In the genomic region with DNA sequence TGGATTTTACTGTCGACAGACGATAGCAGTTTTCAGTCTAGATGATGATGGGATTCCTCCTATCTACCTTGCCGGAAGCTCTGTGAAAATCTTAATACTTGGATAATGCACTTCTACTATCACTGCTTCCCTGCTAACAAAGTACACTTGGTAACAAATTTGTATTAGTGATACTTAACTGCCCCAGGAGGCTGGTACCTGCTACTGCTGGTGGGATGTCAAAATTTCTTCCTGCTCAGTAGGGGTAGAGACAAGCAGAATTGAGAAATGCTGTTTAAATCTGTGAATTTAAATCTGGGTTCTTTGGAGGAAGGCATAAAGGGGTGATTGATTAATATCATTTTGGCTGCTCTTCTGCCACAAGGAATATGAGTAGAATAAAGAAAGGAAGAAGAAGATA, we compare ENCODE assay signal across 1 cellular context.
TF ChIP-seq lines count a peak whose summit lies in the region.

No MANE protein-coding gene starts in this region.

TF ChIP-seq in GM12878, 131 proteins besides CTCF, POLR2A, EP300 and RAD21 (continued from another document):
- TF ChIP-seq, protein P1, sequence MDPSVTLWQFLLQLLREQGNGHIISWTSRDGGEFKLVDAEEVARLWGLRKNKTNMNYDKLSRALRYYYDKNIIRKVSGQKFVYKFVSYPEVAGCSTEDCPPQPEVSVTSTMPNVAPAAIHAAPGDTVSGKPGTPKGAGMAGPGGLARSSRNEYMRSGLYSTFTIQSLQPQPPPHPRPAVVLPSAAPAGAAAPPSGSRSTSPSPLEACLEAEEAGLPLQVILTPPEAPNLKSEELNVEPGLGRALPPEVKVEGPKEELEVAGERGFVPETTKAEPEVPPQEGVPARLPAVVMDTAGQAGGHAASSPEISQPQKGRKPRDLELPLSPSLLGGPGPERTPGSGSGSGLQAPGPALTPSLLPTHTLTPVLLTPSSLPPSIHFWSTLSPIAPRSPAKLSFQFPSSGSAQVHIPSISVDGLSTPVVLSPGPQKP (IDR thresholded peaks at IDR 0.05; ENCODE audit: low read depth, low read length): no peak
- TF ChIP-seq BHLHE40 (IDR thresholded peaks at IDR 0.05; ENCODE audit: borderline replicate concordance in 1 of 2, low read depth in 2 of 2, low read length in 1 of 2) (no peak), MYC (IDR thresholded peaks at IDR 0.05; ENCODE audit: insufficient read depth, insufficient read length, insufficient replicate concordance, low read length, severe bottlenecking) (no peak), NBN (IDR thresholded peaks at IDR 0.05) (no peak), RCOR1 (conservative IDR thresholded peaks at IDR 0.05; ENCODE audit: low read depth, low read length) (no peak), TAF1 (IDR thresholded peaks at IDR 0.05; ENCODE audit: borderline replicate concordance, low read depth, low read length) (no peak), NRF1 (conservative IDR thresholded peaks at IDR 0.05; ENCODE audit: low read depth, low read length) (no peak), ZNF384 (IDR thresholded peaks at IDR 0.05; ENCODE audit: borderline replicate concordance, low read depth, low read length) (no peak), TCF7 (IDR thresholded peaks at IDR 0.05; ENCODE audit: borderline replicate concordance) (no peak), RAD51 (IDR thresholded peaks at IDR 0.05) (no peak), FOXM1 (IDR thresholded peaks at IDR 0.05; ENCODE audit: low read depth, low read length) (no peak), NR2C2 (IDR thresholded peaks at IDR 0.05; ENCODE audit: borderline replicate concordance, control insufficient read depth, insufficient read length, low read depth) (no peak)
- TF ChIP-seq, protein P2, sequence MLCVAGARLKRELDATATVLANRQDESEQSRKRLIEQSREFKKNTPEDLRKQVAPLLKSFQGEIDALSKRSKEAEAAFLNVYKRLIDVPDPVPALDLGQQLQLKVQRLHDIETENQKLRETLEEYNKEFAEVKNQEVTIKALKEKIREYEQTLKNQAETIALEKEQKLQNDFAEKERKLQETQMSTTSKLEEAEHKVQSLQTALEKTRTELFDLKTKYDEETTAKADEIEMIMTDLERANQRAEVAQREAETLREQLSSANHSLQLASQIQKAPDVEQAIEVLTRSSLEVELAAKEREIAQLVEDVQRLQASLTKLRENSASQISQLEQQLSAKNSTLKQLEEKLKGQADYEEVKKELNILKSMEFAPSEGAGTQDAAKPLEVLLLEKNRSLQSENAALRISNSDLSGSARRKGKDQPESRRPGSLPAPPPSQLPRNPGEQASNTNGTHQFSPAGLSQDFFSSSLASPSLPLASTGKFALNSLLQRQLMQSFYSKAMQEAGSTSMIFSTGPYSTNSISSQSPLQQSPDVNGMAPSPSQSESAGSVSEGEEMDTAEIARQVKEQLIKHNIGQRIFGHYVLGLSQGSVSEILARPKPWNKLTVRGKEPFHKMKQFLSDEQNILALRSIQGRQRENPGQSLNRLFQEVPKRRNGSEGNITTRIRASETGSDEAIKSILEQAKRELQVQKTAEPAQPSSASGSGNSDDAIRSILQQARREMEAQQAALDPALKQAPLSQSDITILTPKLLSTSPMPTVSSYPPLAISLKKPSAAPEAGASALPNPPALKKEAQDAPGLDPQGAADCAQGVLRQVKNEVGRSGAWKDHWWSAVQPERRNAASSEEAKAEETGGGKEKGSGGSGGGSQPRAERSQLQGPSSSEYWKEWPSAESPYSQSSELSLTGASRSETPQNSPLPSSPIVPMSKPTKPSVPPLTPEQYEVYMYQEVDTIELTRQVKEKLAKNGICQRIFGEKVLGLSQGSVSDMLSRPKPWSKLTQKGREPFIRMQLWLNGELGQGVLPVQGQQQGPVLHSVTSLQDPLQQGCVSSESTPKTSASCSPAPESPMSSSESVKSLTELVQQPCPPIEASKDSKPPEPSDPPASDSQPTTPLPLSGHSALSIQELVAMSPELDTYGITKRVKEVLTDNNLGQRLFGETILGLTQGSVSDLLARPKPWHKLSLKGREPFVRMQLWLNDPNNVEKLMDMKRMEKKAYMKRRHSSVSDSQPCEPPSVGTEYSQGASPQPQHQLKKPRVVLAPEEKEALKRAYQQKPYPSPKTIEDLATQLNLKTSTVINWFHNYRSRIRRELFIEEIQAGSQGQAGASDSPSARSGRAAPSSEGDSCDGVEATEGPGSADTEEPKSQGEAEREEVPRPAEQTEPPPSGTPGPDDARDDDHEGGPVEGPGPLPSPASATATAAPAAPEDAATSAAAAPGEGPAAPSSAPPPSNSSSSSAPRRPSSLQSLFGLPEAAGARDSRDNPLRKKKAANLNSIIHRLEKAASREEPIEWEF (IDR thresholded peaks at IDR 0.05; ENCODE audit: insufficient replicate concordance, low read depth, low read length): no peak
- TF ChIP-seq, protein P3, sequence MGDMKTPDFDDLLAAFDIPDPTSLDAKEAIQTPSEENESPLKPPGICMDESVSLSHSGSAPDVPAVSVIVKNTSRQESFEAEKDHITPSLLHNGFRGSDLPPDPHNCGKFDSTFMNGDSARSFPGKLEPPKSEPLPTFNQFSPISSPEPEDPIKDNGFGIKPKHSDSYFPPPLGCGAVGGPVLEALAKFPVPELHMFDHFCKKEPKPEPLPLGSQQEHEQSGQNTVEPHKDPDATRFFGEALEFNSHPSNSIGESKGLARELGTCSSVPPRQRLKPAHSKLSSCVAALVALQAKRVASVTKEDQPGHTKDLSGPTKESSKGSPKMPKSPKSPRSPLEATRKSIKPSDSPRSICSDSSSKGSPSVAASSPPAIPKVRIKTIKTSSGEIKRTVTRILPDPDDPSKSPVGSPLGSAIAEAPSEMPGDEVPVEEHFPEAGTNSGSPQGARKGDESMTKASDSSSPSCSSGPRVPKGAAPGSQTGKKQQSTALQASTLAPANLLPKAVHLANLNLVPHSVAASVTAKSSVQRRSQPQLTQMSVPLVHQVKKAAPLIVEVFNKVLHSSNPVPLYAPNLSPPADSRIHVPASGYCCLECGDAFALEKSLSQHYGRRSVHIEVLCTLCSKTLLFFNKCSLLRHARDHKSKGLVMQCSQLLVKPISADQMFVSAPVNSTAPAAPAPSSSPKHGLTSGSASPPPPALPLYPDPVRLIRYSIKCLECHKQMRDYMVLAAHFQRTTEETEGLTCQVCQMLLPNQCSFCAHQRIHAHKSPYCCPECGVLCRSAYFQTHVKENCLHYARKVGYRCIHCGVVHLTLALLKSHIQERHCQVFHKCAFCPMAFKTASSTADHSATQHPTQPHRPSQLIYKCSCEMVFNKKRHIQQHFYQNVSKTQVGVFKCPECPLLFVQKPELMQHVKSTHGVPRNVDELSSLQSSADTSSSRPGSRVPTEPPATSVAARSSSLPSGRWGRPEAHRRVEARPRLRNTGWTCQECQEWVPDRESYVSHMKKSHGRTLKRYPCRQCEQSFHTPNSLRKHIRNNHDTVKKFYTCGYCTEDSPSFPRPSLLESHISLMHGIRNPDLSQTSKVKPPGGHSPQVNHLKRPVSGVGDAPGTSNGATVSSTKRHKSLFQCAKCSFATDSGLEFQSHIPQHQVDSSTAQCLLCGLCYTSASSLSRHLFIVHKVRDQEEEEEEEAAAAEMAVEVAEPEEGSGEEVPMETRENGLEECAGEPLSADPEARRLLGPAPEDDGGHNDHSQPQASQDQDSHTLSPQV (IDR thresholded peaks at IDR 0.05): no peak
